1 cellular context compared by ENCODE assay signal in genomic region chr5:73654861-73655318, GRCh38.
TF ChIP-seq lines count a peak whose summit lies in the region.

No MANE protein-coding gene starts in this region.

TF ChIP-seq in GM12878, 131 proteins besides CTCF, POLR2A, EP300 and RAD21 (continued from another document):
- TF ChIP-seq, protein P1, sequence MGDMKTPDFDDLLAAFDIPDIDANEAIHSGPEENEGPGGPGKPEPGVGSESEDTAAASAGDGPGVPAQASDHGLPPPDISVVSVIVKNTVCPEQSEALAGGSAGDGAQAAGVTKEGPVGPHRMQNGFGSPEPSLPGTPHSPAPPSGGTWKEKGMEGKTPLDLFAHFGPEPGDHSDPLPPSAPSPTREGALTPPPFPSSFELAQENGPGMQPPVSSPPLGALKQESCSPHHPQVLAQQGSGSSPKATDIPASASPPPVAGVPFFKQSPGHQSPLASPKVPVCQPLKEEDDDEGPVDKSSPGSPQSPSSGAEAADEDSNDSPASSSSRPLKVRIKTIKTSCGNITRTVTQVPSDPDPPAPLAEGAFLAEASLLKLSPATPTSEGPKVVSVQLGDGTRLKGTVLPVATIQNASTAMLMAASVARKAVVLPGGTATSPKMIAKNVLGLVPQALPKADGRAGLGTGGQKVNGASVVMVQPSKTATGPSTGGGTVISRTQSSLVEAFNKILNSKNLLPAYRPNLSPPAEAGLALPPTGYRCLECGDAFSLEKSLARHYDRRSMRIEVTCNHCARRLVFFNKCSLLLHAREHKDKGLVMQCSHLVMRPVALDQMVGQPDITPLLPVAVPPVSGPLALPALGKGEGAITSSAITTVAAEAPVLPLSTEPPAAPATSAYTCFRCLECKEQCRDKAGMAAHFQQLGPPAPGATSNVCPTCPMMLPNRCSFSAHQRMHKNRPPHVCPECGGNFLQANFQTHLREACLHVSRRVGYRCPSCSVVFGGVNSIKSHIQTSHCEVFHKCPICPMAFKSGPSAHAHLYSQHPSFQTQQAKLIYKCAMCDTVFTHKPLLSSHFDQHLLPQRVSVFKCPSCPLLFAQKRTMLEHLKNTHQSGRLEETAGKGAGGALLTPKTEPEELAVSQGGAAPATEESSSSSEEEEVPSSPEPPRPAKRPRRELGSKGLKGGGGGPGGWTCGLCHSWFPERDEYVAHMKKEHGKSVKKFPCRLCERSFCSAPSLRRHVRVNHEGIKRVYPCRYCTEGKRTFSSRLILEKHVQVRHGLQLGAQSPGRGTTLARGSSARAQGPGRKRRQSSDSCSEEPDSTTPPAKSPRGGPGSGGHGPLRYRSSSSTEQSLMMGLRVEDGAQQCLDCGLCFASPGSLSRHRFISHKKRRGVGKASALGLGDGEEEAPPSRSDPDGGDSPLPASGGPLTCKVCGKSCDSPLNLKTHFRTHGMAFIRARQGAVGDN (IDR thresholded peaks at IDR 0.05), result peak; percentile 24; the same call in 1 of the 2 replicates
TF ChIP-seq in GM12878: peak in this region for 1.
